Comparison of ENCODE assay signal across 8 cellular contexts in the genomic region with DNA sequence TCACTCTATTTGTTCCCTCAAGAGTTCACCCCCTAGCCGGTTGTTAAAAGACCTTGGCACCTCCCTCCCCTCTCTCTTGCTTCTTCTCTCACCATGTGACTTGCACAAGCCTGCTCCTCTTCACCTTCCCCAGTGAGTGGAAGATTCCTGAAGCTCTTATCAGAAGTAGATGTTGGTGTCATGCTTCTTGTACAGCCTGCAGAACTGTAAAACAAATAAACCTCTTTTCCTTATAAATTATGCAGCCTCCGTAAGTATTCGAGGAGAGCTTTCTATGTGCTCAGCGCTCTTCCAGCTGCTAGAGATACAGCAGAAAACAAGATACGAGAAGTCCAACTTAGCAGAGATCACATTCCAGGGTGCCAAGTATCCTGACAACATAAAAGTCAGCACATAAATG.
"Had no signal": no experiment of that assay in that cellular context is flagged by ENCODE, and none has a peak within 500 bp of the region (broad histone marks: within the 10 kb centered on the region; RNA-seq: fewer than 3 reads in every experiment).

No MANE protein-coding gene starts in this region.

- H3K4me3 Mint-ChIP-seq: HFFc6, IgD-negative memory B cell had no signal

- H3K9ac ChIP-seq: GM23248 had no signal

- H3K9me3 Mint-ChIP-seq: HFFc6 had no signal

- ATAC-seq: HCT116 had no signal

- H2AFZ ChIP-seq: GM23248 had no signal

- H3K4me1 ChIP-seq: HAP-1 had no signal

- DNase-seq: GM23248, GOT3, H7, HFFc6, KG1 had no signal

- H3K27me3 Mint-ChIP-seq: IgD-negative memory B cell had no signal

- H3K27ac Mint-ChIP-seq: IgD-negative memory B cell had no signal

- H3K36me3 ChIP-seq: HAP-1 had no signal

- H3K9me3 ChIP-seq: HAP-1 had no signal

- H3K4me3 ChIP-seq: GM23248, HAP-1 had no signal

- H3K27ac ChIP-seq: GM23248 had no signal

- H3K4me1 Mint-ChIP-seq: IgD-negative memory B cell had no signal
